8 cellular contexts compared by ENCODE assay signal in the genomic region with DNA sequence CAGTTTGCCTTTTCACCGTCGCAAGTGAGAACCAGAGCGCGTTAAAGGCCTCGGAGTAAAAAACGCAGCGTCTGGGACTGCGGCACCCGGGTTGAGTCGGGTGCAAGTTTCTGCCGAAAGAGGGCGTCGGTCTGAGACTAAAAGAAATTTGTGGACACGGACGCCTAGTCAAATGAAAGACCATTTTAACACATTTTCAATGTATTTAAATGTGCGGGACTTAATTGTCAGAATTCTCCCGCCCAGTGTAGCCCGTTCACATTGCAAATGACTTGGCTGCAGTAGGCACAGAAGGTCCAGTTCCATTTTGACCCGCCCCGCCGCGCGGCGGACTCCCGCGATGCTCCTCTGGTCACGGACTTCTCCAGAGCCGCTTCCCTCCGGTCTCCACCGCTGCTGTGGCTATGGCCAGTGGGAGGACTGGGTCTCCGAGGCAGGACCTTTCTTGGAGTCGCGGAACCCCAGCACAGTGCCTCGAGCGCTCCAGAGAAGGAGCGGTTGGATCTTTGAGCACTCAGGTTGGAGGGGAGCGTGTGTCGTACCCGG. TPM values are rescaled to one million over a fixed set of nuclear protein-coding genes. Genes with fewer than 3 reads are reported as not detected.
DNase-seq lines count a peak whose midpoint lies in the region; FAIRE-seq and TF ChIP-seq lines count a peak whose summit lies in the region.

No MANE protein-coding gene starts in this region.

- H3K27me3 Mint-ChIP-seq in endodermal cell (ENCODE audit: insufficient read depth), result peaks cover 84% of the 10 kb centered on the region

- H3K36me3 Mint-ChIP-seq in endodermal cell (ENCODE audit: low read depth), result no peaks in the 10 kb centered on the region

- no peak overlapping the region for H3K9ac ChIP-seq in endodermal cell (ENCODE audit: extremely low read depth, low read length, poor library complexity, severe bottlenecking)

- H3K36me3 ChIP-seq in WERI-Rb-1 (no peaks in the 10 kb centered on the region), endodermal cell (ENCODE audit: control insufficient read depth, insufficient read depth, low read length) (no peaks in the 10 kb centered on the region)

- peak; percentile 86 for DNase-seq in EH (ENCODE audit: low read depth)
- peak; percentile 85 for DNase-seq in H54 (ENCODE audit: insufficient read length, low spot score)
- DNase-seq in NCI-H1930 (lab: John Stamatoyannopoulos, UW), result peak; percentile 55 to 78
- DNase-seq in WERI-Rb-1, result peak; percentile 64
- peak; percentile 91 for DNase-seq in endodermal cell
- DNase-seq in medulla oblongata (ENCODE audit: extremely low spot score), result peak; percentile 69
- peak; percentile 34 to 41 for DNase-seq in stimulated activated CD8-positive, alpha-beta memory T cell treated with anti-CD3 and anti-CD28 coated beads, Interleukin-15, amount 100 ng/mL, for 48 hours (ENCODE audit: low read depth in 2 of 2)
- no peak for DNase-seq in T-helper 9 cell

- peak; percentile 82 for FAIRE-seq in H54 (lab: Jason Lieb, UNC)

- 0 to 1% methylated on average over 13 to 39 of the region's 39 CpGs for WGBS in endodermal cell (ENCODE audit: insufficient coverage in 1 of 2, insufficient read length in 1 of 2), 2 experiments

- H3K27ac Mint-ChIP-seq in endodermal cell, result no peak overlapping the region

- H3K27ac ChIP-seq in WERI-Rb-1 (no peak overlapping the region), endodermal cell (ENCODE audit: low read depth, low read length) (no peak overlapping the region)

- H3K4me1 ChIP-seq in endodermal cell (ENCODE audit: control insufficient read depth, insufficient read depth, low read length), result peaks cover 4% of the 10 kb centered on the region

- TF ChIP-seq POLR2A in H54 (IDR thresholded peaks at IDR 0.05; ENCODE audit: low read depth, low read length), result no peak

- H3K27me3 ChIP-seq in WERI-Rb-1 (ENCODE audit: insufficient read depth, low read depth, severe bottlenecking) (peaks cover 94% of the 10 kb centered on the region), endodermal cell (ENCODE audit: control insufficient read depth, insufficient read depth, low read length, poor library complexity, severe bottlenecking) (peaks cover 80% of the 10 kb centered on the region)

- peak overlapping the region; percentile 60 for H3K4me3 Mint-ChIP-seq in endodermal cell

- no peaks in the 10 kb centered on the region for H3K9me3 Mint-ChIP-seq in endodermal cell

- TF ChIP-seq CTCF in WERI-Rb-1 (IDR thresholded peaks at IDR 0.05; ENCODE audit: low read depth, low read length) (peak; percentile 67), endodermal cell (conservative IDR thresholded peaks at IDR 0.05) (peak; percentile 88)

- H3K4me1 Mint-ChIP-seq in endodermal cell, result peaks cover 29% of the 10 kb centered on the region

- H3K9me3 ChIP-seq in WERI-Rb-1 (ENCODE audit: severe bottlenecking), result peaks cover 15% of the 10 kb centered on the region
- H3K9me3 ChIP-seq in endodermal cell (ENCODE audit: control insufficient read depth, low read length), result no peaks in the 10 kb centered on the region

- H3K4me3 ChIP-seq in WERI-Rb-1 (ENCODE audit: low read depth, low read length) (peak overlapping the region; percentile 2), endodermal cell (ENCODE audit: low read length) (peak overlapping the region; percentile 81)

RNA-seq across cellular contexts. Expression of a gene that starts 1.3 kb away (rescaled TPM):
- under 1 TPM; 0.20 to 0.82 TPM for total RNA-seq in endodermal cell
- 9.0 TPM for polyA plus RNA-seq in endodermal cell (2013, experiment 1 of 2)
- 7.7 TPM for polyA plus RNA-seq in endodermal cell (2013, experiment 2 of 2)
